17 cellular contexts compared by ENCODE assay signal in genomic region chr5:14178671-14179211, GRCh38. TPM values are rescaled to one million over a fixed set of nuclear protein-coding genes. Genes with fewer than 3 reads are reported as not detected.
DNase-seq lines count a peak whose midpoint lies in the region; ATAC-seq, FAIRE-seq and TF ChIP-seq lines count a peak whose summit lies in the region.
"Had no signal": no experiment of that assay in that cellular context is flagged by ENCODE, and none has a peak within 500 bp of the region (broad histone marks: within the 10 kb centered on the region; RNA-seq: fewer than 3 reads in every experiment).

No MANE protein-coding gene starts in this region.

- peaks cover 17% of the 10 kb centered on the region for H3K27me3 Mint-ChIP-seq in T-helper 17 cell
- H3K27me3 Mint-ChIP-seq: IgD-negative memory B cell had no signal

- TF ChIP-seq EP300 in HepG2 (IDR thresholded peaks at IDR 0.05; ENCODE audit: low read depth in 2 of 2, low read length in 2 of 2), result no peak
- no peak for TF ChIP-seq EP300 in HepG2 (CRISPR knock-in tag; IDR thresholded peaks at IDR 0.05; ENCODE audit: borderline replicate concordance)

- H3K9me3 ChIP-seq in AG04450 (ENCODE audit: control insufficient read depth, insufficient read depth, low read length), result peaks cover 2% of the 10 kb centered on the region; the same call in 1 of the 2 replicates
- no peaks in the 10 kb centered on the region for H3K9me3 ChIP-seq in HUES64 (ENCODE audit: insufficient read depth, low read depth, low read length)
- H3K9me3 ChIP-seq in HepG2 (ENCODE audit: low read length), result no peaks in the 10 kb centered on the region
- no peaks in the 10 kb centered on the region for H3K9me3 ChIP-seq in T-helper 17 cell (ENCODE audit: control insufficient read depth, low read length, poor library complexity, severe bottlenecking)
- H3K9me3 ChIP-seq: BLaER1, esophagus squamous epithelium, vagina had no signal

- TF ChIP-seq RAD21 in HepG2 (CRISPR knock-in tag; IDR thresholded peaks at IDR 0.05), result no peak

- intact Hi-C loops in HepG2 (cut with micrococcal nuclease; ENCODE audit: unreplicated experiment), result no loop called here

- TF ChIP-seq POLR2A in HepG2 (IDR thresholded peaks at IDR 0.05; ENCODE audit: insufficient read depth in 1 of 2, low read depth in 2 of 2, low read length in 2 of 2), result no peak

- in situ Hi-C loops in HepG2 (cut with HindIII; ENCODE audit: extremely low pct_ligation_motif_present, low pct_unique_long_range_greater_than_20kb), result no loop called here

- H3K36me3 Mint-ChIP-seq in stimulated activated effector memory CD8-positive, alpha-beta T cell treated with anti-CD3 and anti-CD28 coated beads, Interleukin-12 subunit alpha, Interleukin-12 subunit beta, amount 100 ng/mL, for 72 hours, result no peaks in the 10 kb centered on the region
- no peaks in the 10 kb centered on the region for H3K36me3 Mint-ChIP-seq in T-helper 17 cell (ENCODE audit: low read depth)
- H3K36me3 Mint-ChIP-seq: activated naive CD8-positive, alpha-beta T cell; IgD-negative memory B cell; naive thymus-derived CD4-positive, alpha-beta T cell had no signal

- POLR2A ChIA-PET in AG04450 (lab: Yijun Ruan, JAX) (interaction anchor here (0.6 to 2.2 kb wide), 9 partner anchors 11 to 128 kb away, joined by 3 to 9 read pairs (median 4); partner anchors contain the start of gene TRIO), HepG2 (lab: Yijun Ruan, JAX) (no interaction called here)

- H3K27me3 ChIP-seq in AG04450 (ENCODE audit: control insufficient read depth, insufficient read depth, low read length) (no peaks in the 10 kb centered on the region), HUES64 (ENCODE audit: insufficient read depth, low read length) (no peaks in the 10 kb centered on the region), HepG2 (ENCODE audit: control insufficient read depth in 1 of 2, insufficient read depth in 2 of 2, low read length in 2 of 2) (no peaks in the 10 kb centered on the region)
- H3K27me3 ChIP-seq: BLaER1, esophagus squamous epithelium, vagina had no signal

- no peak overlapping the region for H3K9ac ChIP-seq in HUES64 (ENCODE audit: low read depth, low read length)
- H3K9ac ChIP-seq in HepG2 (ENCODE audit: insufficient read depth, low read depth, low read length), result no peak overlapping the region
- H3K9ac ChIP-seq: BLaER1 had no signal

- no peaks in the 10 kb centered on the region for H3K4me1 Mint-ChIP-seq in stimulated activated effector memory CD8-positive, alpha-beta T cell treated with anti-CD3 and anti-CD28 coated beads, Interleukin-12 subunit alpha, Interleukin-12 subunit beta, amount 100 ng/mL, for 72 hours
- no peaks in the 10 kb centered on the region for H3K4me1 Mint-ChIP-seq in T-helper 17 cell

- no peaks in the 10 kb centered on the region for H3K9me3 Mint-ChIP-seq in stimulated activated effector memory CD8-positive, alpha-beta T cell treated with anti-CD3 and anti-CD28 coated beads, Interleukin-12 subunit alpha, Interleukin-12 subunit beta, amount 100 ng/mL, for 72 hours
- H3K9me3 Mint-ChIP-seq: IgD-negative memory B cell; naive thymus-derived CD4-positive, alpha-beta T cell had no signal

- no peak for DNase-seq in AG04450 (ENCODE audit: low read depth, low spot score)
- peak; percentile 57 for DNase-seq in brain pericyte (ENCODE audit: low read depth, low spot score)
- no peak for DNase-seq in HepG2 (ENCODE audit: low spot score)
- no peak for DNase-seq in NCI-H345 (lab: John Stamatoyannopoulos, UW)
- no peak for DNase-seq in stimulated activated effector memory CD8-positive, alpha-beta T cell treated with anti-CD3 and anti-CD28 coated beads, Interleukin-12 subunit alpha, Interleukin-12 subunit beta, amount 100 ng/mL, for 72 hours (ENCODE audit: low spot score in 2 of 2)
- no peak for DNase-seq in T-helper 17 cell
- no peak for DNase-seq in SW480 (ENCODE audit: low spot score)
- DNase-seq: esophagus squamous epithelium; naive thymus-derived CD4-positive, alpha-beta T cell; NCI-H748 treated with DMSO at 0.1 percent for 48 hours; stimulated activated CD4-positive, alpha-beta T cell treated with anti-CD3 and anti-CD28 coated beads, Interleukin-4, amount 100 ng/mL, for 24 hours had no signal

- H3K27ac Mint-ChIP-seq in stimulated activated effector memory CD8-positive, alpha-beta T cell treated with anti-CD3 and anti-CD28 coated beads, Interleukin-12 subunit alpha, Interleukin-12 subunit beta, amount 100 ng/mL, for 72 hours, result no peak overlapping the region
- H3K27ac Mint-ChIP-seq in T-helper 17 cell, result no peak overlapping the region
- H3K27ac Mint-ChIP-seq: activated naive CD8-positive, alpha-beta T cell; naive thymus-derived CD4-positive, alpha-beta T cell had no signal

- H3K4me1 ChIP-seq in HUES64 (ENCODE audit: insufficient read depth, low read length), result peaks cover 74% of the 10 kb centered on the region
- H3K4me1 ChIP-seq in HepG2 (ENCODE audit: insufficient read depth, low read length), result peaks cover 90% of the 10 kb centered on the region

- H4K20me1 ChIP-seq in HepG2 (ENCODE audit: insufficient read depth, low read length), result peaks cover 46% of the 10 kb centered on the region

- no peak overlapping the region for H2AFZ ChIP-seq in HepG2 (ENCODE audit: low read length)

- H3K4me2 ChIP-seq in HepG2 (ENCODE audit: low read depth, low read length), result no peak overlapping the region
- H3K4me2 ChIP-seq: BLaER1 had no signal

- no TSS peak for BruUV-seq in HepG2 (replicated peaks; lab: Mats Ljungman, UMichigan)

- no peaks in the 10 kb centered on the region for H3K36me3 ChIP-seq in HUES64 (ENCODE audit: insufficient read depth, low read length)
- no peaks in the 10 kb centered on the region for H3K36me3 ChIP-seq in HepG2 (replicated peaks in 1 of 2; ENCODE audit: control insufficient read depth in 1 of 2, insufficient read depth in 2 of 2, low read length in 2 of 2)
- H3K36me3 ChIP-seq: BLaER1, esophagus squamous epithelium, vagina had no signal

- ATAC-seq in HepG2 (no peak), T-helper 17 cell (no peak)
- no peak for ATAC-seq in stimulated activated effector memory CD8-positive, alpha-beta T cell treated with anti-CD3 and anti-CD28 coated beads, Interleukin-12 subunit alpha, Interleukin-12 subunit beta, amount 100 ng/mL, for 72 hours
- ATAC-seq: naive thymus-derived CD4-positive, alpha-beta T cell had no signal

- no peak for FAIRE-seq in HepG2 (lab: Jason Lieb, UNC)

- H3K4me3 Mint-ChIP-seq in stimulated activated effector memory CD8-positive, alpha-beta T cell treated with anti-CD3 and anti-CD28 coated beads, Interleukin-12 subunit alpha, Interleukin-12 subunit beta, amount 100 ng/mL, for 72 hours, result no peak overlapping the region
- no peak overlapping the region for H3K4me3 Mint-ChIP-seq in T-helper 17 cell
- H3K4me3 Mint-ChIP-seq: activated naive CD8-positive, alpha-beta T cell; IgD-negative memory B cell; naive thymus-derived CD4-positive, alpha-beta T cell had no signal

- WGBS in HUES64, result 20% methylated on average over 1 of the region's 10 CpGs
- no CpG with 5 or more reads among the region's 10 CpGs for WGBS in HepG2 (ENCODE audit: low lambda C conversion rate)

- H3K27ac ChIP-seq in AG04450 (ENCODE audit: low read depth, low read length) (peak overlapping the region; percentile 80), HUES64 (ENCODE audit: low read depth, low read length) (peak overlapping the region; percentile 33; the same call in 1 of the 2 replicates), HepG2 (ENCODE audit: extremely low read length, insufficient read depth, low read length) (no peak overlapping the region)
- H3K27ac ChIP-seq: BLaER1, vagina, VCaP had no signal

- H3K4me3 ChIP-seq in AG04450 (ENCODE audit: low read depth, low read length), result no peak overlapping the region
- H3K4me3 ChIP-seq in HUES64 (ENCODE audit: low read length), result peak overlapping the region; percentile 17
- no peak overlapping the region for H3K4me3 ChIP-seq in HepG2 (replicated peaks in 1 of 3; ENCODE audit: insufficient read depth in 1 of 3, low read depth in 2 of 3, low read length in 3 of 3)
- H3K4me3 ChIP-seq: BLaER1, esophagus squamous epithelium, vagina had no signal

- CTCF ChIA-PET in AG04450 (lab: Charles Lee), result interaction anchor here (1.3 kb wide), 1 partner anchor 15 kb away, joined by 4 read pairs; no protein-coding TSS in a partner anchor
- CTCF ChIA-PET in HepG2 (lab: Yijun Ruan, JAX; ENCODE audit: low intra/inter-chr PET ratio, low total read pairs), result no interaction called here

- peaks cover 96% of the 10 kb centered on the region for H3K79me2 ChIP-seq in HepG2 (ENCODE audit: insufficient read depth, low read length)

- TF ChIP-seq CTCF in AG04450 (IDR thresholded peaks at IDR 0.05; ENCODE audit: low read depth, low read length), result no peak
- no peak for TF ChIP-seq CTCF in HepG2 (CRISPR knock-in tag; IDR thresholded peaks at IDR 0.05)

TF ChIP-seq in HepG2, 621 proteins besides CTCF, POLR2A, EP300 and RAD21 (continues in another document):
- TF ChIP-seq ZNF335 (CRISPR knock-in tag; IDR thresholded peaks at IDR 0.05), result no peak

RNA-seq across cellular contexts. Expression of gene TRIO, which starts 35.6 kb away (rescaled TPM):
- polyA plus RNA-seq in AG04450 (2011; rRNA removed), result 268 TPM in 2 replicates
- polyA minus RNA-seq in AG04450 (2011; rRNA and poly(A)+ RNA removed), result 933 and 1,222 TPM in 2 replicates
- 24.8 TPM for polyA plus RNA-seq in HUES64 (2013, experiment 1 of 2)
- polyA plus RNA-seq in HUES64 (2013, experiment 2 of 2), result 25.6 TPM
- total RNA-seq in HepG2 (2016; rRNA removed; fragmentation: Illumina TruSeq; extraction: Trizol), result 40.1 and 45.2 TPM in 2 replicates
- total RNA-seq in HepG2 (2016; cell fraction: cytosol; rRNA removed; fragmentation: Illumina TruSeq; extraction: Trizol; ENCODE audit: low read depth), result 21.2 and 24.0 TPM in 2 replicates
- 33.5 and 38.3 TPM in 2 replicates for total RNA-seq in HepG2 (2016; cell fraction: insoluble cytoplasmic fraction; rRNA removed; fragmentation: Illumina TruSeq; extraction: Trizol)
- 21.6 and 23.8 TPM in 2 replicates for total RNA-seq in HepG2 (2016; cell fraction: membrane; rRNA removed; fragmentation: Illumina TruSeq; extraction: Trizol)
- total RNA-seq in HepG2 (2016; cell fraction: nucleus; rRNA removed; fragmentation: Illumina TruSeq; extraction: Trizol), result 110 and 124 TPM in 2 replicates
- polyA plus RNA-seq in HepG2 (2011; rRNA removed), result 45.9 and 54.9 TPM in 2 replicates
- 21.6 and 26.5 TPM in 2 replicates for polyA plus RNA-seq in HepG2 (2011; cell fraction: cytosol; rRNA removed)
- polyA plus RNA-seq in HepG2 (2011; cell fraction: nucleus; rRNA removed), result 164 and 205 TPM in 2 replicates
- 38.4 and 43.8 TPM in 2 replicates for polyA plus RNA-seq in HepG2 (2012)
- polyA plus RNA-seq in HepG2 (2016; cell fraction: cytosol; fragmentation: Illumina TruSeq; extraction: Trizol; ENCODE audit: low read depth), result 0.63 and 1.0 TPM in 2 replicates
- 11.0 and 18.7 TPM in 2 replicates for polyA plus RNA-seq in HepG2 (2016; cell fraction: insoluble cytoplasmic fraction; fragmentation: Illumina TruSeq; extraction: Trizol; ENCODE audit: low read depth)
- polyA plus RNA-seq in HepG2 (2016; cell fraction: membrane; fragmentation: Illumina TruSeq; extraction: Trizol; ENCODE audit: low read depth), result 2.1 and 2.3 TPM in 2 replicates
- 112 and 131 TPM in 2 replicates for polyA plus RNA-seq in HepG2 (2016; cell fraction: nucleus; fragmentation: Illumina TruSeq; extraction: Trizol; ENCODE audit: insufficient read depth, low read depth)
- polyA minus RNA-seq in HepG2 (2011; rRNA and poly(A)+ RNA removed; ENCODE audit: low replicate concordance), result 240 and 302 TPM in 2 replicates
- polyA minus RNA-seq in HepG2 (2011; cell fraction: cytosol; rRNA and poly(A)+ RNA removed), result 39.7 and 40.6 TPM in 2 replicates
- polyA minus RNA-seq in HepG2 (2011; cell fraction: nucleus; rRNA and poly(A)+ RNA removed), result 318 and 321 TPM in 2 replicates
- 10 to 100 TPM; 19.3 to 19.5 TPM for total RNA-seq in T-helper 17 cell
